In genomic region chr7:121393005-121393366, GRCh38 we compare ENCODE assay signal across 18 cellular contexts. TPM values are rescaled to one million over a fixed set of nuclear protein-coding genes. Genes with fewer than 3 reads are reported as not detected.
DNase-seq lines count a peak whose midpoint lies in the region; ATAC-seq and TF ChIP-seq lines count a peak whose summit lies in the region.
"Had no signal": no experiment of that assay in that cellular context is flagged by ENCODE, and none has a peak within 500 bp of the region (broad histone marks: within the 10 kb centered on the region; RNA-seq: fewer than 3 reads in every experiment).

No MANE protein-coding gene starts in this region.

- no TSS peak for BruUV-seq in Calu3 (replicated peaks; lab: Mats Ljungman, UMichigan)

- CTCF ChIA-PET in Calu3 (lab: Charles Lee) = no interaction called here

- no peak for DNase-seq in Calu3
- no peak for DNase-seq in memory B cell (ENCODE audit: low spot score in 2 of 2)
- DNase-seq in stimulated activated effector memory CD8-positive, alpha-beta T cell treated with anti-CD3 and anti-CD28 coated beads, Interleukin-12 subunit alpha, Interleukin-12 subunit beta, amount 100 ng/mL, for 72 hours (ENCODE audit: low spot score in 2 of 2) = no peak
- no peak for DNase-seq in ecto neural progenitor cell (ENCODE audit: low spot score)
- DNase-seq: DND-41, IMR-90, MM.1S, NCI-H1092 treated with DMSO at 0.1 percent for 48 hours, NCI-H146, NCI-H2081, NCI-H2171 treated with DMSO at 0.1 percent for 48 hours, NCI-H446 treated with DMSO at 0.1 percent for 48 hours, NCI-H69, SJCRH30 had no signal

- ATAC-seq in memory B cell (ENCODE audit: low read depth) (no peak), GM21528 (IDR thresholded peaks at IDR 0.05; ENCODE audit: low FRiP score, unreplicated experiment) (no peak), HG02678 (IDR thresholded peaks at IDR 0.05; ENCODE audit: unreplicated experiment) (no peak)
- no peak for ATAC-seq in stimulated activated effector memory CD8-positive, alpha-beta T cell treated with anti-CD3 and anti-CD28 coated beads, Interleukin-12 subunit alpha, Interleukin-12 subunit beta, amount 100 ng/mL, for 72 hours
- ATAC-seq: Panc1 had no signal

- H3K27ac Mint-ChIP-seq in Calu3 (ENCODE audit: unreplicated experiment) (no peak overlapping the region), IgD-negative memory B cell (peak overlapping the region; percentile 7 to 76 (median 63)), memory B cell (peak overlapping the region; percentile 90)
- no peak overlapping the region for H3K27ac Mint-ChIP-seq in stimulated activated effector memory CD8-positive, alpha-beta T cell treated with anti-CD3 and anti-CD28 coated beads, Interleukin-12 subunit alpha, Interleukin-12 subunit beta, amount 100 ng/mL, for 72 hours

- peak overlapping the region; percentile 32 for H3K4me3 Mint-ChIP-seq in Calu3 (ENCODE audit: low read depth, unreplicated experiment)
- peak overlapping the region in 3 of 4 donors; percentile 31 to 59 (median 51) for H3K4me3 Mint-ChIP-seq in IgD-negative memory B cell
- H3K4me3 Mint-ChIP-seq in memory B cell = no peak overlapping the region
- peak overlapping the region; percentile 21 for H3K4me3 Mint-ChIP-seq in stimulated activated effector memory CD8-positive, alpha-beta T cell treated with anti-CD3 and anti-CD28 coated beads, Interleukin-12 subunit alpha, Interleukin-12 subunit beta, amount 100 ng/mL, for 72 hours

- H3K4me1 Mint-ChIP-seq in Calu3 (ENCODE audit: low read depth, unreplicated experiment) = peaks cover 42% of the 10 kb centered on the region
- peaks cover 56 to 64% (median 56%) of the 10 kb centered on the region in 3 donors for H3K4me1 Mint-ChIP-seq in IgD-negative memory B cell
- peaks cover 41% of the 10 kb centered on the region for H3K4me1 Mint-ChIP-seq in memory B cell
- peaks cover 43% of the 10 kb centered on the region for H3K4me1 Mint-ChIP-seq in stimulated activated effector memory CD8-positive, alpha-beta T cell treated with anti-CD3 and anti-CD28 coated beads, Interleukin-12 subunit alpha, Interleukin-12 subunit beta, amount 100 ng/mL, for 72 hours

- no peak for TF ChIP-seq CTCF in Calu3 (IDR thresholded peaks at IDR 0.05; ENCODE audit: unreplicated experiment)

- H3K9me3 Mint-ChIP-seq in Calu3 (ENCODE audit: low read depth, unreplicated experiment) (peaks cover 4% of the 10 kb centered on the region), IgD-negative memory B cell (no peaks in the 10 kb centered on the region), memory B cell (peaks cover 3% of the 10 kb centered on the region)
- peaks cover 2% of the 10 kb centered on the region for H3K9me3 Mint-ChIP-seq in stimulated activated effector memory CD8-positive, alpha-beta T cell treated with anti-CD3 and anti-CD28 coated beads, Interleukin-12 subunit alpha, Interleukin-12 subunit beta, amount 100 ng/mL, for 72 hours

- intact Hi-C loops in Calu3 (cut with micrococcal nuclease; ENCODE audit: unreplicated experiment) = no loop called here

- no peaks in the 10 kb centered on the region for H3K27me3 Mint-ChIP-seq in Calu3 (ENCODE audit: unreplicated experiment)
- no peaks in the 10 kb centered on the region for H3K27me3 Mint-ChIP-seq in IgD-negative memory B cell
- H3K27me3 Mint-ChIP-seq in memory B cell = no peaks in the 10 kb centered on the region

- H3K36me3 Mint-ChIP-seq in Calu3 (ENCODE audit: insufficient read depth, unreplicated experiment) = peaks cover 69% of the 10 kb centered on the region
- H3K36me3 Mint-ChIP-seq in IgD-negative memory B cell = peaks cover 10% of the 10 kb centered on the region
- peaks cover 17% of the 10 kb centered on the region for H3K36me3 Mint-ChIP-seq in memory B cell
- peaks cover 44% of the 10 kb centered on the region for H3K36me3 Mint-ChIP-seq in stimulated activated effector memory CD8-positive, alpha-beta T cell treated with anti-CD3 and anti-CD28 coated beads, Interleukin-12 subunit alpha, Interleukin-12 subunit beta, amount 100 ng/mL, for 72 hours

RNA-seq across cellular contexts. Expression of gene FAM3C, which starts 3.1 kb away (rescaled TPM):
- 178 and 206 TPM in 2 replicates for total RNA-seq in Calu3 (2022)
- 50.4 TPM for polyA plus RNA-seq in IgD-negative memory B cell

Comparison
In these comparisons a context has a peak if more than half of its experiments do, and no peak if none do; other contexts are left out.
1. H3K27ac Mint-ChIP-seq: peak in IgD-negative memory B cell (3 of 3) and memory B cell (single experiment); none in Calu3 (single experiment) and stimulated activated effector memory CD8-positive, alpha-beta T cell treated with anti-CD3 and anti-CD28 coated beads, Interleukin-12 subunit alpha, Interleukin-12 subunit beta, amount 100 ng/mL, for 72 hours (single experiment).